8 cellular contexts compared by ENCODE assay signal in genomic region chr7:23055582-23056178, GRCh38. TPM values are rescaled to one million over a fixed set of nuclear protein-coding genes. Genes with fewer than 3 reads are reported as not detected.
DNase-seq lines count a peak whose midpoint lies in the region; ATAC-seq, FAIRE-seq and TF ChIP-seq lines count a peak whose summit lies in the region.

No MANE protein-coding gene starts in this region.

- no peak overlapping the region for H2AFZ ChIP-seq in Loucy (ENCODE audit: low read length)

- no peak overlapping the region for H3K9ac ChIP-seq in Loucy (ENCODE audit: low read depth, low read length, poor library complexity, severe bottlenecking)

- H3K9me3 ChIP-seq in Loucy (ENCODE audit: insufficient read depth, low read depth, low read length) (no peaks in the 10 kb centered on the region), SJSA1 (replicated peaks) (no peaks in the 10 kb centered on the region), left ventricle myocardium inferior (replicated peaks) (no peaks in the 10 kb centered on the region), gastrocnemius medialis (no peaks in the 10 kb centered on the region)

- H3F3A ChIP-seq in Loucy (ENCODE audit: low read depth) = no peaks in the 10 kb centered on the region

- DNase-seq in D721Med (ENCODE audit: insufficient read length, low spot score) (no peak), SJSA1 (ENCODE audit: low read depth in 1 of 2, low spot score in 2 of 2) (peak; percentile 43 to 51), left ventricle myocardium inferior (no peak), gastrocnemius medialis (peak; percentile 9 to 24), cerebellar nuclear complex (lab: John Stamatoyannopoulos, UW) (no peak)
- peak; percentile 17 for DNase-seq in activated naive CD8-positive, alpha-beta T cell treated with anti-CD3 and anti-CD28 coated beads, Interleukin-2, amount 50 U/mL, for 16 hours (ENCODE audit: low read depth, low spot score)

- no peaks in the 10 kb centered on the region for H3K9me2 ChIP-seq in Loucy (replicated peaks; ENCODE audit: low read depth, low read length)

- H3K4me2 ChIP-seq in Loucy (ENCODE audit: low read depth, low read length, poor library complexity, severe bottlenecking) = no peak overlapping the region

- intact Hi-C loops in left ventricle myocardium inferior (cut with micrococcal nuclease) = loop anchor here (10.0 kb wide), 1 partner anchor 201 kb away; no protein-coding TSS in a partner anchor
- intact Hi-C loops in gastrocnemius medialis (cut with DNase I; ENCODE audit: low total_unique reads) = loop anchor here (1.0 to 10.0 kb wide), 6 partner anchors 33 to 495 kb away; partner anchors contain the start of gene TOMM7

- no peaks in the 10 kb centered on the region for H3K4me1 ChIP-seq in Loucy (ENCODE audit: insufficient read depth, low read length, poor library complexity, severe bottlenecking)
- peaks cover 2% of the 10 kb centered on the region for H3K4me1 ChIP-seq in SJSA1 (replicated peaks)
- peaks cover 7% of the 10 kb centered on the region for H3K4me1 ChIP-seq in left ventricle myocardium inferior
- no peaks in the 10 kb centered on the region for H3K4me1 ChIP-seq in gastrocnemius medialis

- no peak overlapping the region for H3K4me3 ChIP-seq in Loucy (ENCODE audit: low read length, poor library complexity, severe bottlenecking)
- H3K4me3 ChIP-seq in SJSA1 = no peak overlapping the region
- H3K4me3 ChIP-seq in left ventricle myocardium inferior = no peak overlapping the region
- no peak overlapping the region for H3K4me3 ChIP-seq in gastrocnemius medialis

- no peak overlapping the region for H3K27ac ChIP-seq in SJSA1
- H3K27ac ChIP-seq in left ventricle myocardium inferior (replicated peaks) = no peak overlapping the region
- H3K27ac ChIP-seq in gastrocnemius medialis = no peak overlapping the region

- TF ChIP-seq CTCF in D721Med (IDR thresholded peaks at IDR 0.05; ENCODE audit: insufficient read depth, missing control alignments) (peak; percentile 97), Loucy (conservative IDR thresholded peaks at IDR 0.05; ENCODE audit: low read length) (peak; percentile 96), left ventricle myocardium inferior (IDR thresholded peaks at IDR 0.05; ENCODE audit: borderline replicate concordance) (peak; percentile 99), gastrocnemius medialis (IDR thresholded peaks at IDR 0.05 in 4 of 5, conservative IDR thresholded peaks at IDR 0.05 in 1 of 5) (peak; percentile 74 to 95 (median 91))

- H3K36me3 ChIP-seq in Loucy (ENCODE audit: insufficient read depth, low read length) (no peaks in the 10 kb centered on the region), SJSA1 (no peaks in the 10 kb centered on the region), left ventricle myocardium inferior (no peaks in the 10 kb centered on the region), gastrocnemius medialis (no peaks in the 10 kb centered on the region)

- H3K79me2 ChIP-seq in Loucy (ENCODE audit: insufficient read depth, low read length) = no peaks in the 10 kb centered on the region

- H3K27me3 ChIP-seq in Loucy (ENCODE audit: insufficient read depth, low read length, poor library complexity, severe bottlenecking) (no peaks in the 10 kb centered on the region), SJSA1 (replicated peaks) (no peaks in the 10 kb centered on the region), left ventricle myocardium inferior (ENCODE audit: low read depth) (no peaks in the 10 kb centered on the region), gastrocnemius medialis (no peaks in the 10 kb centered on the region)

- no peak for TF ChIP-seq POLR2A in gastrocnemius medialis (IDR thresholded peaks at IDR 0.05)

- in situ Hi-C loops in gastrocnemius medialis (cut with MboI; ENCODE audit: low sequenced_read_pairs in 4 of 4) = loop anchor here in 3 of 4 donors (5.0 to 25.0 kb wide), 4 partner anchors 231 to 498 kb away; partner anchors contain the start of genes IL6 (in 3 of the 3) and TOMM7 (in 3 of the 3)

- peak; percentile 80 for FAIRE-seq in D721Med (lab: Jason Lieb, UNC)

- no peaks in the 10 kb centered on the region for H4K20me1 ChIP-seq in Loucy (ENCODE audit: insufficient read depth, low read length, poor library complexity, severe bottlenecking)

- peak; percentile 60 for ATAC-seq in GM21447 (IDR thresholded peaks at IDR 0.05; ENCODE audit: unreplicated experiment)
- peak; percentile 88 to 90 for ATAC-seq in gastrocnemius medialis

RNA-seq across cellular contexts. Expression of gene HYCC1, which starts 41.8 kb away (rescaled TPM):
- total RNA-seq in SJSA1 (2014; rRNA removed; shearing (Covaris generic)) = 70.4 and 150 TPM in 2 replicates
- total RNA-seq in left ventricle myocardium inferior = 34.8 TPM
- total RNA-seq in gastrocnemius medialis = 100 to 1,000 TPM in 1 of 4 donors, 10 to 100 TPM in 3; 26.9 to 147 (median 72.0) TPM

RNA-seq across cellular contexts. Expression of gene KLHL7, which starts 49.9 kb away (rescaled TPM):
- 25.0 and 33.2 TPM in 2 replicates for total RNA-seq in SJSA1 (2014; rRNA removed; shearing (Covaris generic))
- total RNA-seq in left ventricle myocardium inferior = 150 TPM
- 10 to 100 TPM; 12.2 to 21.4 (median 14.9) TPM for total RNA-seq in gastrocnemius medialis

Comparison
In these comparisons a context has a peak if more than half of its experiments do, and no peak if none do; other contexts are left out.
1. DNase-seq: peak in SJSA1 (2 of 2), activated naive CD8-positive, alpha-beta T cell treated with anti-CD3 and anti-CD28 coated beads, Interleukin-2, amount 50 U/mL, for 16 hours (single experiment) and gastrocnemius medialis (2 of 2); none in D721Med (single experiment), left ventricle myocardium inferior (single experiment) and cerebellar nuclear complex (0 of 2).
2. Peak in every context shown above with its lines, with median percentiles within 50 percentile points of each other: CTCF ChIP-seq.